ENCODE assay signal across 20 cellular contexts in genomic region chr9:91502913-91503649, GRCh38.
A peak's percentile ranks its signal among the peaks of the same experiment; 100 is the strongest.
DNase-seq lines count a peak whose midpoint lies in the region; ATAC-seq, FAIRE-seq and TF ChIP-seq lines count a peak whose summit lies in the region.
"Had no signal": no experiment of that assay in that cellular context is flagged by ENCODE, and none has a peak within 500 bp of the region (broad histone marks: within the 10 kb centered on the region; RNA-seq: fewer than 3 reads in every experiment).

No MANE protein-coding gene starts in this region.

- H3K4me2 ChIP-seq in hepatocyte = no peak overlapping the region

- in situ Hi-C loops in G401 (cut with HindIII; ENCODE audit: low sequenced_read_pairs) = no loop called here

- no peak for FAIRE-seq in small intestine (lab: Jason Lieb, UNC)
- FAIRE-seq: GM12878, HTR-8/SVneo had no signal

- no peak for TF ChIP-seq EP300 in Ishikawa (IDR thresholded peaks at IDR 0.05; ENCODE audit: borderline replicate concordance)

- TF ChIP-seq CTCF in hepatocyte (IDR thresholded peaks at IDR 0.05; ENCODE audit: poor library complexity) = no peak

- CTCF ChIA-PET in activated CD4-positive, alpha-beta T cell treated with anti-CD3 and anti-CD28 coated beads for 36 hours (lab: Charles Lee) = interaction anchor here (0.9 kb wide), 1 partner anchor 16 kb away, joined by 3 read pairs; no protein-coding TSS in a partner anchor

- H4K20me1 ChIP-seq in hepatocyte (ENCODE audit: insufficient read depth, poor library complexity, severe bottlenecking) = no peaks in the 10 kb centered on the region

- no peak overlapping the region for H2AFZ ChIP-seq in hepatocyte

- H3K4me3 Mint-ChIP-seq in activated CD4-positive, alpha-beta T cell treated with anti-CD3 and anti-CD28 coated beads for 36 hours = no peak overlapping the region
- H3K4me3 Mint-ChIP-seq in dendritic cell treated with granulocyte-macrophage colony-stimulating factor and Interleukin-4, amounts not matched to agents 40 ng/mL and 50 ng/mL, for 4 days = no peak overlapping the region
- no peak overlapping the region for H3K4me3 Mint-ChIP-seq in activated T-helper 17 cell treated with anti-CD3 and anti-CD28 coated beads, Interleukin-2, amount 50 U/mL, for 72 hours
- H3K4me3 Mint-ChIP-seq: CD4-positive, alpha-beta T cell had no signal

- intact Hi-C loops in activated CD4-positive, alpha-beta T cell treated with anti-CD3 and anti-CD28 coated beads for 36 hours (cut with DNase I, micrococcal nuclease) = no loop called here
- intact Hi-C loops in dendritic cell treated with granulocyte-macrophage colony-stimulating factor and Interleukin-4, amounts not matched to agents 40 ng/mL and 50 ng/mL, for 4 days (cut with micrococcal nuclease) = no loop called here

- POLR2A ChIA-PET in activated CD4-positive, alpha-beta T cell treated with anti-CD3 and anti-CD28 coated beads for 36 hours (lab: Charles Lee) = no interaction called here

- peak; percentile 12 for ATAC-seq in activated CD4-positive, alpha-beta T cell treated with anti-CD3 and anti-CD28 coated beads for 36 hours
- no peak for ATAC-seq in activated T-helper 17 cell treated with anti-CD3 and anti-CD28 coated beads, Interleukin-2, amount 50 U/mL, for 72 hours (replicated peaks)
- ATAC-seq: GM12878 had no signal

- no peaks in the 10 kb centered on the region for H3K9me3 ChIP-seq in small intestine (ENCODE audit: control insufficient read depth, low read depth)
- H3K9me3 ChIP-seq in hepatocyte (ENCODE audit: low read depth) = no peaks in the 10 kb centered on the region
- H3K9me3 ChIP-seq: BE2C, Caco-2, HAP-1, SJSA1 had no signal

- H3K4me1 Mint-ChIP-seq in activated CD4-positive, alpha-beta T cell treated with anti-CD3 and anti-CD28 coated beads for 36 hours = peaks cover 3% of the 10 kb centered on the region
- H3K4me1 Mint-ChIP-seq in dendritic cell treated with granulocyte-macrophage colony-stimulating factor and Interleukin-4, amounts not matched to agents 40 ng/mL and 50 ng/mL, for 4 days (ENCODE audit: low read depth) = peaks cover 18% of the 10 kb centered on the region
- H3K4me1 Mint-ChIP-seq in activated T-helper 17 cell treated with anti-CD3 and anti-CD28 coated beads, Interleukin-2, amount 50 U/mL, for 72 hours = no peaks in the 10 kb centered on the region

- no peaks in the 10 kb centered on the region for H3K9me3 Mint-ChIP-seq in activated CD4-positive, alpha-beta T cell treated with anti-CD3 and anti-CD28 coated beads for 36 hours (ENCODE audit: low read depth)
- no peaks in the 10 kb centered on the region for H3K9me3 Mint-ChIP-seq in dendritic cell treated with granulocyte-macrophage colony-stimulating factor and Interleukin-4, amounts not matched to agents 40 ng/mL and 50 ng/mL, for 4 days
- H3K9me3 Mint-ChIP-seq in activated T-helper 17 cell treated with anti-CD3 and anti-CD28 coated beads, Interleukin-2, amount 50 U/mL, for 72 hours = no peaks in the 10 kb centered on the region
- H3K9me3 Mint-ChIP-seq: CD4-positive, alpha-beta T cell had no signal

- no peak for DNase-seq in activated CD4-positive, alpha-beta T cell treated with anti-CD3 and anti-CD28 coated beads for 36 hours
- DNase-seq in activated CD4-positive, alpha-beta T cell treated with anti-CD3 and anti-CD28 coated beads for 1 hour = no peak
- DNase-seq in small intestine (peak; percentile 8), G401 (ENCODE audit: low spot score) (no peak), hepatocyte (ENCODE audit: low spot score) (no peak)
- DNase-seq: BE2C; Caco-2; CD4-positive, alpha-beta T cell; NCI-H1417 treated with DMSO at 0.1 percent for 48 hours; NCI-H1930; NCI-H226; NCI-H524; NCI-H82 had no signal

- 55 to 86% (median 70%) methylated on average over 12 of the region's 12 CpGs for WGBS in small intestine, 3 donors
- WGBS in hepatocyte (ENCODE audit: low lambda C conversion rate, missing lambda C conversion rate) = 81% methylated on average over 12 of the region's 12 CpGs

- H3K4me3 ChIP-seq in small intestine (ENCODE audit: low read depth in 1 of 2, low read length in 2 of 2) = no peak overlapping the region
- no peak overlapping the region for H3K4me3 ChIP-seq in hepatocyte
- H3K4me3 ChIP-seq: GM12878, HAP-1, SJSA1 had no signal

- H3K27me3 ChIP-seq in small intestine (ENCODE audit: control insufficient read depth in 2 of 2, insufficient read depth in 2 of 2, low read length in 2 of 2) (no peaks in the 10 kb centered on the region), hepatocyte (no peaks in the 10 kb centered on the region)
- H3K27me3 ChIP-seq: BE2C, SJSA1 had no signal

- H3K27ac ChIP-seq in small intestine (ENCODE audit: low read depth in 1 of 2, low read length in 1 of 2) (no peak overlapping the region), hepatocyte (no peak overlapping the region)
- H3K27ac ChIP-seq: SJSA1 had no signal

- no peaks in the 10 kb centered on the region for H3K36me3 ChIP-seq in small intestine (ENCODE audit: control insufficient read depth in 2 of 2, insufficient read depth in 2 of 2, low read length in 2 of 2)
- H3K36me3 ChIP-seq in hepatocyte (replicated peaks; ENCODE audit: insufficient read depth, low read depth) = no peaks in the 10 kb centered on the region
- H3K36me3 ChIP-seq: BE2C, HAP-1, SJSA1 had no signal

- H3K36me3 Mint-ChIP-seq in activated CD4-positive, alpha-beta T cell treated with anti-CD3 and anti-CD28 coated beads for 36 hours (ENCODE audit: low read depth) = no peaks in the 10 kb centered on the region
- H3K36me3 Mint-ChIP-seq in dendritic cell treated with granulocyte-macrophage colony-stimulating factor and Interleukin-4, amounts not matched to agents 40 ng/mL and 50 ng/mL, for 4 days (ENCODE audit: low read depth) = no peaks in the 10 kb centered on the region
- H3K36me3 Mint-ChIP-seq in activated T-helper 17 cell treated with anti-CD3 and anti-CD28 coated beads, Interleukin-2, amount 50 U/mL, for 72 hours (ENCODE audit: low read depth) = no peaks in the 10 kb centered on the region

- no peak for TF ChIP-seq RAD21 in Ishikawa (IDR thresholded peaks at IDR 0.05; ENCODE audit: low read depth)

- peaks cover 10% of the 10 kb centered on the region for H3K27me3 Mint-ChIP-seq in activated CD4-positive, alpha-beta T cell treated with anti-CD3 and anti-CD28 coated beads for 36 hours
- peaks cover 3% of the 10 kb centered on the region for H3K27me3 Mint-ChIP-seq in dendritic cell treated with granulocyte-macrophage colony-stimulating factor and Interleukin-4, amounts not matched to agents 40 ng/mL and 50 ng/mL, for 4 days
- peaks cover 11% of the 10 kb centered on the region for H3K27me3 Mint-ChIP-seq in activated T-helper 17 cell treated with anti-CD3 and anti-CD28 coated beads, Interleukin-2, amount 50 U/mL, for 72 hours

- no peaks in the 10 kb centered on the region for H3K4me1 ChIP-seq in small intestine (ENCODE audit: control insufficient read depth in 2 of 2, insufficient read depth in 1 of 2, low read depth in 1 of 2, low read length in 1 of 2)
- no peaks in the 10 kb centered on the region for H3K4me1 ChIP-seq in hepatocyte (ENCODE audit: insufficient read depth)
- H3K4me1 ChIP-seq: BE2C, Caco-2, HAP-1 had no signal

- H3K79me2 ChIP-seq in hepatocyte = no peaks in the 10 kb centered on the region

- H3K27ac Mint-ChIP-seq in activated CD4-positive, alpha-beta T cell treated with anti-CD3 and anti-CD28 coated beads for 36 hours = no peak overlapping the region
- peak overlapping the region; percentile 94 for H3K27ac Mint-ChIP-seq in dendritic cell treated with granulocyte-macrophage colony-stimulating factor and Interleukin-4, amounts not matched to agents 40 ng/mL and 50 ng/mL, for 4 days
- H3K27ac Mint-ChIP-seq in activated T-helper 17 cell treated with anti-CD3 and anti-CD28 coated beads, Interleukin-2, amount 50 U/mL, for 72 hours = no peak overlapping the region
- H3K27ac Mint-ChIP-seq: CD4-positive, alpha-beta T cell had no signal

- H3K9me2 ChIP-seq in hepatocyte (replicated peaks; ENCODE audit: insufficient read depth) = no peaks in the 10 kb centered on the region

TF ChIP-seq in Ishikawa, 13 proteins besides CTCF, POLR2A, EP300 and RAD21:
- TF ChIP-seq NFIC (IDR thresholded peaks at IDR 0.05) = no peak
- TF ChIP-seq USF1 (IDR thresholded peaks at IDR 0.05) = no peak
- TF ChIP-seq TCF12 (IDR thresholded peaks at IDR 0.05; ENCODE audit: low read depth) = no peak
- TF ChIP-seq YY1 (IDR thresholded peaks at IDR 0.05; ENCODE audit: low read depth) = no peak
- TF ChIP-seq REST (IDR thresholded peaks at IDR 0.05; ENCODE audit: low read depth) = no peak
- TF ChIP-seq TAF1 (IDR thresholded peaks at IDR 0.05; ENCODE audit: low read depth) = no peak
- TF ChIP-seq CEBPB (IDR thresholded peaks at IDR 0.05) = peak; percentile 87
TF ChIP-seq in Ishikawa: peak in this region for 1.
